Comparison of ENCODE assay signal across 15 cellular contexts in the genomic region with DNA sequence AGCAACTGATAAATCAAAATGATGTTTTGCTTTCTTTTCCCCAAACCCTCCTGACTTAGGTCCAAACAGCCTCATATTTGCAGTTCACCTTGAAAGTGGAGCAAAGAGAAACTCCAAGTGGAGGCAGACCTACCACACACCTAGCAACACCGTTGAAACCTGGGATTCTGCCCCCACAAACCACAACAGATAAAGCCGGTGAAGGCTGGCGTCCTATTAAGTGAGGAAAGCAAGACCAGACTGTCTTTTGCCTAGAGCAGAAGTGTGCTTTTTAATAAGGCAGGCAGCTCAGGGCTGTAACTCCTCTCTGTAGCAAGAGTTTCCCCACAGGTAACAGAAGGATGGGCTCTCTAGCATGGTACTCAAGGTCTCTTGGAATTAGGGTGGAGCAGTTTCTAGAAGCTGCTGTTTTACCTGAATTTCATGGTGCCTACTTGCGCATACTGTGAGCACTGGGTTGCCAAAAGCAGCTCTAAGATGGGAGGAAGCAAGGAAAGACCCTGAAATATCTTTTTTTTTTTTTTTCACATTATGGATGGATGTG.
"Had no signal": no experiment of that assay in that cellular context is flagged by ENCODE, and none has a peak within 500 bp of the region (broad histone marks: within the 10 kb centered on the region; RNA-seq: fewer than 3 reads in every experiment).

No MANE protein-coding gene starts in this region.

- H3K4me3 Mint-ChIP-seq: activated CD8-positive, alpha-beta T cell treated with anti-CD3 and anti-CD28 coated beads for 36 hours; activated naive CD8-positive, alpha-beta T cell treated with anti-CD3 and anti-CD28 coated beads, Interleukin-2, amount 50 U/mL, for 24 hours; activated T-helper 1 cell treated with anti-CD3 and anti-CD28 coated beads, Interleukin-12 subunit alpha, Interleukin-12 subunit beta, Interleukin-2, Interleukin-4 antibody, amounts not matched to agents 30 ng/mL and 10 ng/mL and 1 ng/mL, durations not matched to agents 14 hours and 24 hours and 36 hours had no signal

- H3K4me1 Mint-ChIP-seq: activated naive CD8-positive, alpha-beta T cell treated with anti-CD3 and anti-CD28 coated beads, Interleukin-2, amount 50 U/mL, for 24 hours had no signal

- ATAC-seq: activated CD8-positive, alpha-beta T cell treated with anti-CD3 and anti-CD28 coated beads for 36 hours; activated naive CD8-positive, alpha-beta T cell treated with anti-CD3 and anti-CD28 coated beads, Interleukin-2, amount 50 U/mL, for 24 hours had no signal

- H3K4me3 ChIP-seq: ascending aorta, cardiac muscle cell, right atrium auricular region, spleen had no signal

- H3K4me1 ChIP-seq: ascending aorta, parathyroid adenoma had no signal

- H3K27ac Mint-ChIP-seq: activated CD8-positive, alpha-beta T cell treated with anti-CD3 and anti-CD28 coated beads for 36 hours; activated naive CD8-positive, alpha-beta T cell treated with anti-CD3 and anti-CD28 coated beads, Interleukin-2, amount 50 U/mL, for 24 hours; activated T-helper 1 cell treated with anti-CD3 and anti-CD28 coated beads, Interleukin-12 subunit alpha, Interleukin-12 subunit beta, Interleukin-2, Interleukin-4 antibody, amounts not matched to agents 30 ng/mL and 10 ng/mL and 1 ng/mL, durations not matched to agents 14 hours and 24 hours and 36 hours had no signal

- DNase-seq: activated CD8-positive, alpha-beta memory T cell treated with anti-CD3 and anti-CD28 coated beads, Interleukin-2, amount 50 U/mL, for 48 hours; activated CD8-positive, alpha-beta T cell treated with anti-CD3 and anti-CD28 coated beads for 36 hours; activated naive CD4-positive, alpha-beta T cell treated with Interleukin-2 at 50 U/mL for 16 hours; activated naive CD8-positive, alpha-beta T cell treated with anti-CD3 and anti-CD28 coated beads, Interleukin-2, amount 50 U/mL, for 24 hours; foreskin melanocyte; head of caudate nucleus; spleen; stimulated activated CD4-positive, alpha-beta T cell treated with anti-CD3 and anti-CD28 coated beads, Interleukin-1b, Interleukin-23, amount 100 ng/mL, for 48 hours; stimulated activated naive CD4-positive, alpha-beta T cell treated with Interleukin-2 at 50 U/mL for 16 hours; SW 1271 had no signal

- H3K27me3 Mint-ChIP-seq: activated CD8-positive, alpha-beta T cell treated with anti-CD3 and anti-CD28 coated beads for 36 hours had no signal

- H3K27me3 ChIP-seq: ascending aorta, cardiac muscle cell, right atrium auricular region, spleen had no signal

- H3K9me3 Mint-ChIP-seq: activated CD8-positive, alpha-beta T cell treated with anti-CD3 and anti-CD28 coated beads for 36 hours; activated naive CD8-positive, alpha-beta T cell treated with anti-CD3 and anti-CD28 coated beads, Interleukin-2, amount 50 U/mL, for 24 hours; activated T-helper 1 cell treated with anti-CD3 and anti-CD28 coated beads, Interleukin-12 subunit alpha, Interleukin-12 subunit beta, Interleukin-2, Interleukin-4 antibody, amounts not matched to agents 30 ng/mL and 10 ng/mL and 1 ng/mL, durations not matched to agents 14 hours and 24 hours and 36 hours had no signal

- H3K36me3 ChIP-seq: ascending aorta, cardiac muscle cell, right atrium auricular region, spleen had no signal

- H3K9ac ChIP-seq: parathyroid adenoma had no signal

- H3K27ac ChIP-seq: ascending aorta, cardiac muscle cell, parathyroid adenoma, right atrium auricular region, spleen had no signal

- H3K9me3 ChIP-seq: ascending aorta, right atrium auricular region, spleen had no signal
